Comparison of ENCODE assay signal across 14 cellular contexts in genomic region chr10:17113889-17114288, GRCh38. TPM values are rescaled to one million over a fixed set of nuclear protein-coding genes. Genes with fewer than 3 reads are reported as not detected.
DNase-seq lines count a peak whose midpoint lies in the region; ATAC-seq, FAIRE-seq and TF ChIP-seq lines count a peak whose summit lies in the region.
"Had no signal": no experiment of that assay in that cellular context is flagged by ENCODE, and none has a peak within 500 bp of the region (broad histone marks: within the 10 kb centered on the region; RNA-seq: fewer than 3 reads in every experiment).

No MANE protein-coding gene starts in this region.

- H2AFZ ChIP-seq in MM.1S (ENCODE audit: low read length) = no peak overlapping the region

- ATAC-seq in gastroesophageal sphincter = peak; percentile 74
- ATAC-seq in sciatic nerve = peak; percentile 93
- no peak for ATAC-seq in HG02870 (IDR thresholded peaks at IDR 0.05; ENCODE audit: unreplicated experiment)
- ATAC-seq: activated T-cell treated with anti-CD3 and anti-CD28 coated beads, Interleukin-2, amount 50 U/mL, for 4 hours had no signal

- H3F3A ChIP-seq in MM.1S (ENCODE audit: insufficient read depth, low read length) = no peaks in the 10 kb centered on the region

- H3K9me2 ChIP-seq in MM.1S (replicated peaks; ENCODE audit: insufficient read depth, low read length) = no peaks in the 10 kb centered on the region

- TF ChIP-seq CTCF in Peyer's patch (IDR thresholded peaks at IDR 0.05) (no peak), gastroesophageal sphincter (IDR thresholded peaks at IDR 0.05) (no peak), MM.1S (IDR thresholded peaks at IDR 0.05; ENCODE audit: low read length) (no peak), D721Med (IDR thresholded peaks at IDR 0.05; ENCODE audit: insufficient read depth, missing control alignments) (no peak)

- no peak overlapping the region for H3K4me2 ChIP-seq in MM.1S (ENCODE audit: low read depth, low read length)

- H3K27me3 ChIP-seq in Peyer's patch = no peaks in the 10 kb centered on the region
- no peaks in the 10 kb centered on the region for H3K27me3 ChIP-seq in gastroesophageal sphincter
- H3K27me3 ChIP-seq in MM.1S (replicated peaks; ENCODE audit: insufficient read depth, low read length) = no peaks in the 10 kb centered on the region
- H3K27me3 ChIP-seq: esophagus squamous epithelium had no signal

- 40 to 47% methylated on average over 5 to 7 of the region's 7 CpGs for whole genome bisulfite sequencing in gastroesophageal sphincter (ENCODE audit: low coverage in 1 of 2), 2 donors

- peak; percentile 15 for DNase-seq in ELR (ENCODE audit: low read depth)
- peak in 2 of 3 donors; percentile 56 to 63 for DNase-seq in Peyer's patch
- peak; percentile 67 for DNase-seq in sciatic nerve (ENCODE audit: low spot score)
- DNase-seq in activated gamma-delta T cell (lab: John Stamatoyannopoulos, UW) = no peak
- DNase-seq in MM.1S = no peak
- no peak for DNase-seq in D721Med (ENCODE audit: insufficient read length, low spot score)
- DNase-seq: activated T-cell treated with anti-CD3 and anti-CD28 coated beads, Interleukin-2, amount 50 U/mL, for 4 hours; esophagus squamous epithelium; occipital lobe; SHP77 treated with DMSO at 0.1 percent for 48 hours; stimulated activated CD4-positive, alpha-beta T cell treated with anti-CD3 and anti-CD28 coated beads, Interleukin-4, amount 100 ng/mL, for 24 hours had no signal

- TF ChIP-seq EP300 in gastroesophageal sphincter (IDR thresholded peaks at IDR 0.05) = no peak

- H3K79me2 ChIP-seq in MM.1S (ENCODE audit: low read length) = no peaks in the 10 kb centered on the region

- H4K20me1 ChIP-seq in MM.1S (ENCODE audit: insufficient read depth, low read length) = no peaks in the 10 kb centered on the region

- peaks cover 0 to 5% (median 0%) of the 10 kb centered on the region in 3 donors for H3K36me3 ChIP-seq in Peyer's patch
- no peaks in the 10 kb centered on the region for H3K36me3 ChIP-seq in gastroesophageal sphincter
- no peaks in the 10 kb centered on the region for H3K36me3 ChIP-seq in MM.1S (replicated peaks; ENCODE audit: insufficient read depth, low read length)
- H3K36me3 ChIP-seq: esophagus squamous epithelium had no signal

- no peak overlapping the region for H3K9ac ChIP-seq in MM.1S (ENCODE audit: low read length)

- H3K27ac ChIP-seq in Peyer's patch (no peak overlapping the region), gastroesophageal sphincter (no peak overlapping the region), MM.1S (ENCODE audit: low read length) (no peak overlapping the region)
- H3K27ac ChIP-seq: esophagus squamous epithelium, VCaP had no signal

- H3K9me3 ChIP-seq in Peyer's patch (no peaks in the 10 kb centered on the region), gastroesophageal sphincter (no peaks in the 10 kb centered on the region), MM.1S (replicated peaks; ENCODE audit: insufficient read depth, low read length) (no peaks in the 10 kb centered on the region)
- H3K9me3 ChIP-seq: esophagus squamous epithelium had no signal

- intact Hi-C loops in sciatic nerve (cut with DNase I) = no loop called here

- FAIRE-seq in D721Med (lab: Jason Lieb, UNC) = no peak

- H3K4me1 ChIP-seq in Peyer's patch = peaks cover 0 to 7% (median 0%) of the 10 kb centered on the region in 4 donors
- H3K4me1 ChIP-seq in gastroesophageal sphincter = no peaks in the 10 kb centered on the region
- no peaks in the 10 kb centered on the region for H3K4me1 ChIP-seq in MM.1S (ENCODE audit: low read length)
- H3K4me1 ChIP-seq: esophagus squamous epithelium had no signal

- no peak overlapping the region for H3K4me3 ChIP-seq in Peyer's patch
- H3K4me3 ChIP-seq in gastroesophageal sphincter = no peak overlapping the region
- H3K4me3 ChIP-seq in MM.1S (ENCODE audit: low read length) = no peak overlapping the region
- H3K4me3 ChIP-seq: esophagus squamous epithelium had no signal

- TF ChIP-seq POLR2A in Peyer's patch (IDR thresholded peaks at IDR 0.05) = no peak
- no peak for TF ChIP-seq POLR2A in gastroesophageal sphincter (IDR thresholded peaks at IDR 0.05)

RNA-seq across cellular contexts. Expression of gene CUBN, which starts 15.7 kb away (rescaled TPM):
- total RNA-seq in Peyer's patch (100 to 1,000 TPM in 2 of 4 donors, 10 to 100 TPM in 1, 1 to 10 TPM in 1; 2.5 to 329 (median 126) TPM), gastroesophageal sphincter (1 to 10 TPM in 3 of 4 donors, under 1 TPM in 1; 0.37 to 2.8 (median 1.6) TPM), sciatic nerve (27.6 TPM)

Comparison
In these comparisons a context has a peak if more than half of its experiments do, and no peak if none do; other contexts are left out.
1. DNase-seq: peak in ELR (single experiment), Peyer's patch (2 of 3) and sciatic nerve (single experiment); none in activated gamma-delta T cell (single experiment), MM.1S (single experiment) and D721Med (single experiment).